25 cellular contexts compared by ENCODE assay signal in the genomic region with DNA sequence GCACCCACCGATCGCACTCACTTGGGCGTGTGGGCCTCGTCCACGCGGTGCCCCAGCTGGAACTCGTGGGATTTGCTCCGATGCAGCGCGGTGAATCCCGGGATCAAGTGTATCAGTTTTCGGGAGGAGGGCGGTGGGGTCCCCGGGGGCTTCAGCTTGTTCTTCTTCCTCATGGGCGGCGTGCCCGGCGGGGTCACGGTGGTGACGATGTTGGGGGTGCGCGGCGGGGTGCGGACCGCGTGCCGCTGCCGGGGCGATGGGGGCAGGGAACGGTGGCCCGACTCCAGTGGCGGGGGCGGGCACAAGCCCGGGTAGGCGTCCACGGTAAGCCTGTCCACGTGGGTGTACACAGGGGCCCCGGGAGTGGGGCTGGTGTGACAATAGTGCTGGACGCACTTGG.
"Had no signal": no experiment of that assay in that cellular context is flagged by ENCODE, and none has a peak within 500 bp of the region (broad histone marks: within the 10 kb centered on the region; RNA-seq: fewer than 3 reads in every experiment).

No MANE protein-coding gene starts in this region.

- H3K4me1 ChIP-seq: left lung, neural progenitor cell, right atrium auricular region, sigmoid colon, spleen, suprapubic skin, tibial artery, upper lobe of right lung had no signal

- H2AFZ ChIP-seq: neural progenitor cell had no signal

- H3K9me3 ChIP-seq: ovary, thoracic aorta, upper lobe of right lung had no signal

- H3K4me2 ChIP-seq: neural progenitor cell had no signal

- H3K4me3 Mint-ChIP-seq: mesothelial cell of epicardium; natural killer cell; nephron progenitor cell; neural progenitor cell; stimulated activated effector memory CD8-positive, alpha-beta T cell treated with anti-CD3 and anti-CD28 coated beads, Interleukin-12 subunit alpha, Interleukin-12 subunit beta, amount 100 ng/mL, for 72 hours had no signal

- H3K36me3 Mint-ChIP-seq: mesothelial cell of epicardium; natural killer cell; neural progenitor cell; stimulated activated effector memory CD8-positive, alpha-beta T cell treated with anti-CD3 and anti-CD28 coated beads, Interleukin-12 subunit alpha, Interleukin-12 subunit beta, amount 100 ng/mL, for 72 hours had no signal

- H3K9ac ChIP-seq: neural progenitor cell had no signal

- DNase-seq: head of caudate nucleus; hippocampal formation; left colon; mesendoderm; naive B cell; natural killer cell; nephron progenitor cell; ovary; sigmoid colon; small intestine; spleen; stimulated activated CD4-positive, alpha-beta T cell treated with anti-CD3 and anti-CD28 coated beads, Interleukin-4, amount 100 ng/mL, for 24 hours; stimulated activated naive CD4-positive, alpha-beta T cell treated with Interleukin-2 at 50 U/mL for 16 hours; tibial artery; trophoblast cell; upper lobe of right lung had no signal

- H3K27ac ChIP-seq: left lung, neural progenitor cell, ovary, right atrium auricular region, sigmoid colon, spleen, suprapubic skin, thoracic aorta, tibial artery, upper lobe of right lung had no signal

- H3K36me3 ChIP-seq: left lung, neural progenitor cell, ovary, right atrium auricular region, sigmoid colon, spleen, suprapubic skin, thoracic aorta, tibial artery, upper lobe of right lung had no signal

- H3K27me3 Mint-ChIP-seq: progenitor cell of endocrine pancreas had no signal

- H3K4me1 Mint-ChIP-seq: mesothelial cell of epicardium; naive B cell; natural killer cell; nephron progenitor cell; neural progenitor cell; stimulated activated effector memory CD8-positive, alpha-beta T cell treated with anti-CD3 and anti-CD28 coated beads, Interleukin-12 subunit alpha, Interleukin-12 subunit beta, amount 100 ng/mL, for 72 hours had no signal

- ATAC-seq: left colon; left lung; stimulated activated effector memory CD8-positive, alpha-beta T cell treated with anti-CD3 and anti-CD28 coated beads, Interleukin-12 subunit alpha, Interleukin-12 subunit beta, amount 100 ng/mL, for 72 hours; upper lobe of right lung had no signal

- H3K4me3 ChIP-seq: left lung, lung, neural progenitor cell, ovary, right atrium auricular region, sigmoid colon, spleen, suprapubic skin, thoracic aorta, tibial artery, upper lobe of right lung had no signal

- H3K27me3 ChIP-seq: left lung, neural progenitor cell, ovary, right atrium auricular region, sigmoid colon, spleen, suprapubic skin, tibial artery, upper lobe of right lung had no signal

- H3K27ac Mint-ChIP-seq: mesothelial cell of epicardium; naive B cell; natural killer cell; nephron progenitor cell; neural progenitor cell; progenitor cell of endocrine pancreas; stimulated activated effector memory CD8-positive, alpha-beta T cell treated with anti-CD3 and anti-CD28 coated beads, Interleukin-12 subunit alpha, Interleukin-12 subunit beta, amount 100 ng/mL, for 72 hours had no signal
